In genomic region chr2:60530660-60531276, GRCh38 we compare ENCODE assay signal across 8 cellular contexts. TPM values are rescaled to one million over a fixed set of nuclear protein-coding genes. Genes with fewer than 3 reads are reported as not detected.
DNase-seq lines count a peak whose midpoint lies in the region; ATAC-seq, FAIRE-seq and TF ChIP-seq lines count a peak whose summit lies in the region.

No MANE protein-coding gene starts in this region.

- H3K27ac Mint-ChIP-seq in nephron progenitor cell = peak overlapping the region; percentile 1
- H3K27ac Mint-ChIP-seq in activated T-cell treated with anti-CD3 and anti-CD28 coated beads, Interleukin-2, amount 50 U/mL, for 24 hours = no peak overlapping the region

- peak; percentile 9 for FAIRE-seq in GM12892 (lab: Jason Lieb, UNC)

- ATAC-seq in HG02885 (IDR thresholded peaks at IDR 0.05; ENCODE audit: poor library complexity, unreplicated experiment) = peak; percentile 61

- DNase-seq in GM12892 (ENCODE audit: insufficient read length) (no peak), NCI-H2029 (lab: John Stamatoyannopoulos, UW) (peak; percentile 77), astrocyte of the spinal cord (ENCODE audit: low read depth, low spot score) (peak; percentile 44), nephron progenitor cell (peak; percentile 53)
- no peak for DNase-seq in activated T-cell treated with anti-CD3 and anti-CD28 coated beads, Interleukin-2, amount 50 U/mL, for 24 hours
- DNase-seq in activated T-cell treated with anti-CD3 and anti-CD28 coated beads, Interleukin-2, amount 50 U/mL, for 1 hour = no peak
- DNase-seq in stimulated activated CD4-positive, alpha-beta T cell treated with anti-CD3 and anti-CD28 coated beads, Interleukin-1b, Interleukin-23, amount 100 ng/mL, for 48 hours = no peak

- TF ChIP-seq POLR2A in GM12892 (IDR thresholded peaks at IDR 0.05; ENCODE audit: low read depth, low read length) = no peak

- peaks cover 95% of the 10 kb centered on the region for H3K4me1 Mint-ChIP-seq in nephron progenitor cell
- H3K4me1 Mint-ChIP-seq in activated T-cell treated with anti-CD3 and anti-CD28 coated beads, Interleukin-2, amount 50 U/mL, for 24 hours (ENCODE audit: low read depth) = peaks cover 4% of the 10 kb centered on the region

- TF ChIP-seq CTCF in astrocyte of the spinal cord (IDR thresholded peaks at IDR 0.05; ENCODE audit: low read depth, low read length) (no peak), nephron progenitor cell (IDR thresholded peaks at IDR 0.05) (no peak)

- peak overlapping the region; percentile 27 for H3K4me3 Mint-ChIP-seq in nephron progenitor cell
- H3K4me3 Mint-ChIP-seq in activated T-cell treated with anti-CD3 and anti-CD28 coated beads, Interleukin-2, amount 50 U/mL, for 24 hours = no peak overlapping the region

- in situ Hi-C loops in astrocyte of the spinal cord (cut with HindIII; ENCODE audit: low sequenced_read_pairs) = no loop called here

- peaks cover 28% of the 10 kb centered on the region for H3K27me3 Mint-ChIP-seq in nephron progenitor cell (ENCODE audit: low read depth, poor library complexity)
- peaks cover 60% of the 10 kb centered on the region for H3K27me3 Mint-ChIP-seq in activated T-cell treated with anti-CD3 and anti-CD28 coated beads, Interleukin-2, amount 50 U/mL, for 24 hours

- H3K9me3 Mint-ChIP-seq in nephron progenitor cell = no peaks in the 10 kb centered on the region
- H3K9me3 Mint-ChIP-seq in activated T-cell treated with anti-CD3 and anti-CD28 coated beads, Interleukin-2, amount 50 U/mL, for 24 hours = no peaks in the 10 kb centered on the region

- no peaks in the 10 kb centered on the region for H3K36me3 Mint-ChIP-seq in nephron progenitor cell (ENCODE audit: low read depth)
- H3K36me3 Mint-ChIP-seq in activated T-cell treated with anti-CD3 and anti-CD28 coated beads, Interleukin-2, amount 50 U/mL, for 24 hours (ENCODE audit: low read depth) = no peaks in the 10 kb centered on the region

- H3K4me3 ChIP-seq in astrocyte of the spinal cord (ENCODE audit: low read depth, low read length) = no peak overlapping the region

RNA-seq across cellular contexts. Expression of gene BCL11A, which starts 22.7 kb away (rescaled TPM):
- 7.2 TPM for polyA plus RNA-seq in GM12892 (2012; ENCODE audit: missing spikeins)

Comparison
In these comparisons a context has a peak if more than half of its experiments do, and no peak if none do; other contexts are left out.
1. DNase-seq: peak in NCI-H2029 (single experiment), astrocyte of the spinal cord (single experiment) and nephron progenitor cell (single experiment); none in GM12892 (single experiment), activated T-cell treated with anti-CD3 and anti-CD28 coated beads, Interleukin-2, amount 50 U/mL, for 24 hours (single experiment), activated T-cell treated with anti-CD3 and anti-CD28 coated beads, Interleukin-2, amount 50 U/mL, for 1 hour (single experiment) and stimulated activated CD4-positive, alpha-beta T cell treated with anti-CD3 and anti-CD28 coated beads, Interleukin-1b, Interleukin-23, amount 100 ng/mL, for 48 hours (single experiment).